Comparison of ENCODE assay signal across 1 cellular context in genomic region chr16:66409156-66409555, GRCh38.
TF ChIP-seq lines count a peak whose summit lies in the region.

No MANE protein-coding gene starts in this region.

TF ChIP-seq in IMR-90, 13 proteins besides CTCF, POLR2A, EP300 and RAD21 (continued from another document):
- TF ChIP-seq ELK1 (IDR thresholded peaks at IDR 0.05; ENCODE audit: borderline replicate concordance, low read depth, low read length) (no peak), USF2 (IDR thresholded peaks at IDR 0.05; ENCODE audit: low read depth, low read length) (no peak), CEBPB (IDR thresholded peaks at IDR 0.05; ENCODE audit: low read depth, low read length) (no peak), MAZ (IDR thresholded peaks at IDR 0.05; ENCODE audit: borderline replicate concordance, low read depth, low read length) (no peak), MAFK (IDR thresholded peaks at IDR 0.05; ENCODE audit: low read depth, low read length) (no peak), RFX5 (IDR thresholded peaks at IDR 0.05; ENCODE audit: low read depth, low read length) (no peak)
